Comparison of ENCODE assay signal across 8 cellular contexts in the genomic region with DNA sequence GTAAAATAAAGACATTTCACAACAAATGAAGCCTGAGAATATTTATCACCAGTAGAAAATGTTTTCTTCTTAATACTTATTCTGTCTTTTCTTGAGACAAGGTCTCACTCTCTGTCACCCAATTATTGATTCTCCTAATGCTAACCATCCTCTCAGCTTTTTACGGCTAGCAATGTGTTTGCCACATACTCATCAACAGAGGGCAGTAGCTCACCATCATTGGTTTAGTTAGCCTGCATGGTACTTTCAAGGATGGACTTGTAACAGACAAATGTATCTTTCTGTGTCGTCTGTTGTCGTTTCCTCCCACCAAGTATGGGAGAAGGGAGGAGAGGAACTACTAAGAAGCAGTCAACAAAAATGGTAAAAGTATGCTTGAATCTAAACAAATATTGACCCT. TPM values are rescaled to one million over a fixed set of nuclear protein-coding genes. Genes with fewer than 3 reads are reported as not detected.
A peak's percentile ranks its signal among the peaks of the same experiment; 100 is the strongest.
DNase-seq lines count a peak whose midpoint lies in the region; ATAC-seq and TF ChIP-seq lines count a peak whose summit lies in the region.

No MANE protein-coding gene starts in this region.

- peaks cover 9 to 11% (median 10%) of the 10 kb centered on the region in 4 donors for H3K4me1 Mint-ChIP-seq in CD4-positive, alpha-beta memory T cell

- no peaks in the 10 kb centered on the region for H3K36me3 Mint-ChIP-seq in CD4-positive, alpha-beta memory T cell

- no peak overlapping the region for H3K27ac ChIP-seq in CD4-positive, alpha-beta memory T cell (ENCODE audit: low read depth, low read length)
- H3K27ac ChIP-seq in SU-DHL-6 (ENCODE audit: low read depth, low read length) (no peak overlapping the region), lower lobe of right lung (no peak overlapping the region), upper lobe of right lung (no peak overlapping the region)

- CTCF ChIA-PET in CD4-positive, alpha-beta memory T cell (lab: Charles Lee; ENCODE audit: partially characterized antibody): interaction anchor here (0.7 to 7.4 kb wide), 38 partner anchors 9 to 595 kb away, joined by 3 to 659 read pairs (median 6); a partner anchor contains a TSS

- peak overlapping the region in 2 of 8 donors; percentile 11 to 46 for H3K4me3 Mint-ChIP-seq in CD4-positive, alpha-beta memory T cell

- H3K4me3 ChIP-seq in CD4-positive, alpha-beta memory T cell (ENCODE audit: low read length in 2 of 2): no peak overlapping the region
- H3K4me3 ChIP-seq in SU-DHL-6 (ENCODE audit: insufficient read depth, low read length, poor library complexity, severe bottlenecking) (no peak overlapping the region), lower lobe of right lung (no peak overlapping the region), upper lobe of right lung (no peak overlapping the region)

- intact Hi-C loops in CD4-positive, alpha-beta memory T cell (cut with micrococcal nuclease): no loop called here
- intact Hi-C loops in lower lobe of right lung (cut with DNase I) (loop anchor here (2.0 kb wide), 1 partner anchor 200 kb away; no protein-coding TSS in a partner anchor), upper lobe of right lung (cut with DNase I) (loop anchor here (5.0 to 10.0 kb wide), 2 partner anchors 204 to 596 kb away; no protein-coding TSS in a partner anchor)

- H3K27me3 Mint-ChIP-seq in CD4-positive, alpha-beta memory T cell: peaks cover 3 to 7% of the 10 kb centered on the region in 2 donors

- H3K79me2 ChIP-seq in SU-DHL-6 (ENCODE audit: insufficient read depth, low read length): no peaks in the 10 kb centered on the region

- no peaks in the 10 kb centered on the region for H4K20me1 ChIP-seq in SU-DHL-6 (ENCODE audit: low read depth, low read length)

- peak overlapping the region; percentile 35 for H3K4me2 ChIP-seq in SU-DHL-6 (ENCODE audit: low read depth, low read length, poor library complexity, severe bottlenecking)

- peaks cover 10% of the 10 kb centered on the region for H3K4me1 ChIP-seq in CD4-positive, alpha-beta memory T cell (ENCODE audit: insufficient read depth, low read length)
- H3K4me1 ChIP-seq in lower lobe of right lung: peaks cover 4% of the 10 kb centered on the region
- peaks cover 10% of the 10 kb centered on the region for H3K4me1 ChIP-seq in upper lobe of right lung

- H3K27ac Mint-ChIP-seq in CD4-positive, alpha-beta memory T cell: peak overlapping the region in 4 of 7 donors; percentile 4 to 72 (median 45)

- H3K9me3 ChIP-seq in CD4-positive, alpha-beta memory T cell (ENCODE audit: control insufficient read depth in 1 of 2, low read length in 2 of 2): no peaks in the 10 kb centered on the region
- no peaks in the 10 kb centered on the region for H3K9me3 ChIP-seq in SU-DHL-6 (ENCODE audit: insufficient read depth, low read length)
- no peaks in the 10 kb centered on the region for H3K9me3 ChIP-seq in lower lobe of right lung
- H3K9me3 ChIP-seq in upper lobe of right lung: no peaks in the 10 kb centered on the region

- no peaks in the 10 kb centered on the region for H3K27me3 ChIP-seq in CD4-positive, alpha-beta memory T cell (ENCODE audit: insufficient read depth, low read length)
- no peaks in the 10 kb centered on the region for H3K27me3 ChIP-seq in SU-DHL-6 (ENCODE audit: low read length)
- no peaks in the 10 kb centered on the region for H3K27me3 ChIP-seq in lower lobe of right lung (ENCODE audit: low read depth)
- H3K27me3 ChIP-seq in upper lobe of right lung: no peaks in the 10 kb centered on the region

- peak; percentile 56 to 66 (median 63) for DNase-seq in CD4-positive, alpha-beta memory T cell
- DNase-seq in NCI-H1436 (lab: John Stamatoyannopoulos, UW) (peak; percentile 51), dermis microvascular lymphatic vessel endothelial cell (ENCODE audit: low read depth in 2 of 2) (peak; percentile 72 to 82), lower lobe of right lung (no peak), upper lobe of right lung (no peak)

- H2AFZ ChIP-seq in SU-DHL-6 (ENCODE audit: low read depth, low read length, severe bottlenecking): peak overlapping the region; percentile 17

- H3K36me3 ChIP-seq in CD4-positive, alpha-beta memory T cell (ENCODE audit: insufficient read depth, low read length): no peaks in the 10 kb centered on the region
- H3K36me3 ChIP-seq in SU-DHL-6 (ENCODE audit: low read length): no peaks in the 10 kb centered on the region
- H3K36me3 ChIP-seq in lower lobe of right lung: no peaks in the 10 kb centered on the region
- H3K36me3 ChIP-seq in upper lobe of right lung: no peaks in the 10 kb centered on the region

- 0 out of 2 replicates have a peak, but pooled peaks cover 6% of the 10 kb centered on the region for H3F3A ChIP-seq in SU-DHL-6 (ENCODE audit: insufficient read depth)

- no peaks in the 10 kb centered on the region for H3K9me2 ChIP-seq in SU-DHL-6 (replicated peaks; ENCODE audit: insufficient read depth, low read length)

- peak; percentile 87 for ATAC-seq in GM18517 (IDR thresholded peaks at IDR 0.05; ENCODE audit: unreplicated experiment)
- peak; percentile 85 for ATAC-seq in HG02885 (IDR thresholded peaks at IDR 0.05; ENCODE audit: poor library complexity, unreplicated experiment)
- peak; percentile 89 to 94 for ATAC-seq in lower lobe of right lung
- peak; percentile 88 for ATAC-seq in upper lobe of right lung

- POLR2A ChIA-PET in CD4-positive, alpha-beta memory T cell (lab: Charles Lee; ENCODE audit: partially characterized antibody): interaction anchor here (1.1 to 4.1 kb wide), 9 partner anchors 147 to 590 kb away, joined by 3 to 48 read pairs (median 9); a partner anchor contains a TSS

- no peak overlapping the region for H3K9ac ChIP-seq in SU-DHL-6 (ENCODE audit: low read length)

- H3K9me3 Mint-ChIP-seq in CD4-positive, alpha-beta memory T cell: peaks cover 0 to 3% (median 0%) of the 10 kb centered on the region in 8 donors

- TF ChIP-seq CTCF in SU-DHL-6 (IDR thresholded peaks at IDR 0.05; ENCODE audit: insufficient read depth, low read length, poor library complexity, severe bottlenecking) (peak; percentile 89), lower lobe of right lung (IDR thresholded peaks at IDR 0.05) (peak; percentile 80), upper lobe of right lung (IDR thresholded peaks at IDR 0.05) (peak; percentile 83)

RNA-seq across cellular contexts. Expression of a gene that starts 5.9 kb away (rescaled TPM):
- total RNA-seq in CD4-positive, alpha-beta memory T cell: 1 to 10 TPM; 7.9 to 9.1 TPM
- polyA plus RNA-seq in CD4-positive, alpha-beta memory T cell: 10 to 100 TPM in 1 of 2 donors, 1 to 10 TPM in 1; 9.2 to 11.9 TPM
- total RNA-seq in dermis microvascular lymphatic vessel endothelial cell (22.9 and 41.8 TPM in 2 replicates), lower lobe of right lung (33.6 TPM), upper lobe of right lung (32.9 TPM)

Comparison
In these comparisons a context has a peak if more than half of its experiments do, and no peak if none do; other contexts are left out.
1. DNase-seq: peak in CD4-positive, alpha-beta memory T cell (5 of 5), NCI-H1436 (single experiment) and dermis microvascular lymphatic vessel endothelial cell (2 of 2); none in lower lobe of right lung (single experiment) and upper lobe of right lung (single experiment).
2. Peak in every context shown above with its lines, with median percentiles within 50 percentile points of each other: ATAC-seq and CTCF ChIP-seq.